15 cellular contexts compared by ENCODE assay signal in the genomic region with DNA sequence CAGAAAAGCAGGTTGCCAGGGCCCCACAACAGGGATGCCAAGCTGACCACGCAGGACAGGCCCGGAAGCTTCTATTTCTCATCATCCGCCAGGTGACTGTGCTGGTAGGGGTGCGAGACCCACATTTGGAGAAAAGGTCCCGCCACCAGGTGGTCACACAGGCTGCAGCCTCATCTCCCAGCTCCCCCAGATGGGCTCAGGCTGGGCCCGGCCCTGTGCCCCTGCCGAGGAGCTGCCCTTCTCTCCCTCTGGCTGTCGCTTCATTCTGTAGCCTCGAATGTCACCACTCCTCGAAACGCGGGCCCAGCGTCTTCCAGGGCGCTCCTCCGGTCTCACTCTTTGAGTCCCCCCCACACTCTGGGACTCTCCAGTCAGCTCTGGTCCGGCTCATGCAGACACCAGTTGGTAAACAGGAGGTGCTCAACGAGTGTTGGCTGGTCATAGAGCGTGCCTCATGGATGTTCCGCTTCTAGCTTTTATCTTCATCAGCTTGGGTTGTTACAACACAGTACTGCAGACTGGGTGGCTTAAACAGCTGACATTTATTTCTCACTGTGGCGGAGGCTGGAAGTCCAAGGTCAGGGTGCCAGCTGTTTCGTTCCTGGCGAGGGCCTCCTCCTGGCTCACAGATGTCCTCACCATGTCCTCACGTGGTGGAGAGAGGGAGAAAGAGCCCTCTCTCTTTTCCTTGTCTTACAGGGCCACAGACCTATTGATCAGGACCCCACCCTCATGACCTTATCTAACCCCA.
DNase-seq lines count a peak whose midpoint lies in the region; ATAC-seq and TF ChIP-seq lines count a peak whose summit lies in the region.
"Had no signal": no experiment of that assay in that cellular context is flagged by ENCODE, and none has a peak within 500 bp of the region (broad histone marks: within the 10 kb centered on the region; RNA-seq: fewer than 3 reads in every experiment).

No MANE protein-coding gene starts in this region.

- H3K4me2 ChIP-seq in neuronal stem cell (ENCODE audit: insufficient read depth, low read length, poor library complexity, severe bottlenecking): no peak overlapping the region

- ATAC-seq in GM21737 (IDR thresholded peaks at IDR 0.05; ENCODE audit: unreplicated experiment): no peak
- ATAC-seq: CD8-positive, alpha-beta T cell had no signal

- no peaks in the 10 kb centered on the region for H3K79me1 ChIP-seq in neuronal stem cell (ENCODE audit: low read depth, low read length)

- no peak overlapping the region for H3K23ac ChIP-seq in neuronal stem cell (ENCODE audit: low read depth, low read length, poor library complexity)

- no peak overlapping the region for H2BK15ac ChIP-seq in neuronal stem cell (ENCODE audit: low read length)

- H4K8ac ChIP-seq in neuronal stem cell (ENCODE audit: low read depth, low read length): no peak overlapping the region

- no peak overlapping the region for H3K4ac ChIP-seq in neuronal stem cell (ENCODE audit: low read length)

- H2AFZ ChIP-seq in neuronal stem cell (ENCODE audit: low read length): no peak overlapping the region

- H3K18ac ChIP-seq in neuronal stem cell (ENCODE audit: low read length): peak overlapping the region; percentile 40

- no peaks in the 10 kb centered on the region for H3K9me3 ChIP-seq in neuronal stem cell (replicated peaks in 1 of 2; ENCODE audit: control insufficient read depth in 2 of 2, insufficient read depth in 1 of 2, low read depth in 1 of 2, low read length in 2 of 2)
- no peaks in the 10 kb centered on the region for H3K9me3 ChIP-seq in spleen
- H3K9me3 ChIP-seq: BE2C, HAP-1 had no signal

- H3K27me3 ChIP-seq in neuronal stem cell (ENCODE audit: control insufficient read depth in 3 of 3, insufficient read depth in 3 of 3, low read depth in 1 of 3, low read length in 3 of 3): peaks cover 0 to 38% (median 0%) of the 10 kb centered on the region in 3 experiments
- peaks cover 0 to 54% (median 0%) of the 10 kb centered on the region in 7 donors for H3K27me3 ChIP-seq in spleen (replicated peaks in 1 of 7)

- H3K4me1 ChIP-seq in neuronal stem cell (ENCODE audit: control insufficient read depth in 2 of 2, insufficient read depth in 1 of 2, low read depth in 1 of 2, low read length in 2 of 2) (peaks cover 8 to 9% of the 10 kb centered on the region in 2 donors), spleen (no peaks in the 10 kb centered on the region)
- H3K4me1 ChIP-seq: BE2C had no signal

- no peak overlapping the region for H3K9ac ChIP-seq in neuronal stem cell (ENCODE audit: low read depth, low read length, poor library complexity)

- peak overlapping the region; percentile 32 for H2BK5ac ChIP-seq in neuronal stem cell (ENCODE audit: low read length)

- no peak overlapping the region for H3K14ac ChIP-seq in neuronal stem cell (ENCODE audit: low read length)

- no peak overlapping the region for H2BK12ac ChIP-seq in neuronal stem cell (ENCODE audit: low read length)

- no peak for TF ChIP-seq CTCF in fibroblast of villous mesenchyme (IDR thresholded peaks at IDR 0.05; ENCODE audit: insufficient read depth, low read depth, low read length)
- TF ChIP-seq CTCF in spleen (IDR thresholded peaks at IDR 0.05 in 8 of 11, conservative IDR thresholded peaks at IDR 0.05 in 3 of 11): no peak

- no peak for TF ChIP-seq POLR2A in spleen (IDR thresholded peaks at IDR 0.05)

- no peak overlapping the region for H2AK5ac ChIP-seq in neuronal stem cell (ENCODE audit: low read depth, low read length)

- DNase-seq in LHCN-M2 (ENCODE audit: low read depth) (peak; percentile 6), fibroblast of villous mesenchyme (ENCODE audit: low read depth) (peak; percentile 38), neuronal stem cell (ENCODE audit: low spot score) (no peak), spleen (peak; percentile 45), NCI-H1092 (lab: John Stamatoyannopoulos, UW) (no peak), anterior cingulate cortex (lab: John Stamatoyannopoulos, UW) (no peak)
- DNase-seq: BE2C; CD8-positive, alpha-beta T cell; COR-L47; DMS153; DND-41; GDM1 had no signal

- no peak overlapping the region for H2BK120ac ChIP-seq in neuronal stem cell (ENCODE audit: low read depth, low read length)

- H3K36me3 ChIP-seq in neuronal stem cell (replicated peaks in 1 of 2; ENCODE audit: control insufficient read depth in 2 of 2, insufficient read depth in 2 of 2, low read length in 2 of 2) (no peaks in the 10 kb centered on the region), spleen (no peaks in the 10 kb centered on the region)
- H3K36me3 ChIP-seq: BE2C, HAP-1 had no signal

- no CpG with 5 or more reads among the region's 23 CpGs for WGBS in neuronal stem cell (ENCODE audit: extremely low coverage in 2 of 2, insufficient read length in 2 of 2, insufficient replicate concordance in 1 of 2), 2 donors
- WGBS in spleen, 5 donors: 81 to 92% (median 88%) methylated on average over 22 to 23 of the region's 23 CpGs

- no peak overlapping the region for H3K27ac ChIP-seq in neuronal stem cell (replicated peaks; ENCODE audit: low read length)
- no peak overlapping the region for H3K27ac ChIP-seq in spleen
- H3K27ac ChIP-seq: C4-2B had no signal

- H3K4me3 ChIP-seq in fibroblast of villous mesenchyme (ENCODE audit: low read depth, low read length) (no peak overlapping the region), neuronal stem cell (ENCODE audit: low read length in 2 of 2) (no peak overlapping the region), spleen (no peak overlapping the region)
- H3K4me3 ChIP-seq: HAP-1 had no signal

- intact Hi-C loops in spleen (cut with DNase I; ENCODE audit: low total_unique reads): no loop called here

- H4K91ac ChIP-seq in neuronal stem cell (ENCODE audit: low read depth, low read length, poor library complexity): no peak overlapping the region

Comparison
In these comparisons a context has a peak if more than half of its experiments do, and no peak if none do; other contexts are left out.
1. DNase-seq: peak in LHCN-M2 (single experiment), fibroblast of villous mesenchyme (single experiment) and spleen (single experiment); none in neuronal stem cell (single experiment), NCI-H1092 (single experiment) and anterior cingulate cortex (0 of 58).